Comparison of ENCODE assay signal across 1 cellular context in the genomic region with DNA sequence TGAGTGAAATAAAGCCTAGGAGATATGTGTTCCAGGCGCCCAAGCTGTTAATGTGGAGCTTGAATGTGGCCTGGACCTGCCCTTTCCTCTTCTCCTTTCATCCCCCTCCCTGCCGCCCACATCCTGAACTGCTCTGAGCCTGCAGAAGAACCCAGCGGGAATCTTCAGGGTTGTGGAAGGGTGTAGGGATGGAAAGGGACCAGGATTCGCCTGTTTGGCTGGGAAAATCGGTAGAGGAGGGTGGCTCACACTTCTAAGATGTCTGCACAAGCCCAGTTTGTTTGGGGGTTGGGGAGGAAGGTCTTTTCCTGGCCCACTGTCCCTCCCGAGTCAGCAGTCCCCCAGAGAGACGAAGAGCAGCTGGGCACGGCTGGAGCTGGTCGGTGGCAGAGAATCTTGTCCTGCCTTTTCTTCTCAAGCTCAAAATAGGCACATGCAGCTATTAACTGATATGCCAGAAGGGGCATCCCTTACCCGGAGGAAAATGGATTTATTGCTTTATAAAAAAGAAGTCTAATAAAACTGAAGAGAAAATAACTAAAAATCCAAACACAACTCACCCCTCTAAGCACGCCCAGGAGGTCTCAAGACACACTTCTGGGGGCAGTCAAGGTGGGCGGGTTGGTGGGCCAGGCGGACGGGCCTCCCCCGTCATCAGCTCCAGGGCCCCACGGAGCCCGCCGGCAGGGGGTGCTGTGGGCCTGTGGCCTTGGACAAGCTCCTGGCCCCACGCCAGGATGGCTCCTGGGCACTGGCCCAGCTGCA.
TF ChIP-seq lines count a peak whose summit lies in the region.

No MANE protein-coding gene starts in this region.

TF ChIP-seq in GM12878, 131 proteins besides CTCF, POLR2A, EP300 and RAD21 (continued from another document):
- TF ChIP-seq, protein P1, sequence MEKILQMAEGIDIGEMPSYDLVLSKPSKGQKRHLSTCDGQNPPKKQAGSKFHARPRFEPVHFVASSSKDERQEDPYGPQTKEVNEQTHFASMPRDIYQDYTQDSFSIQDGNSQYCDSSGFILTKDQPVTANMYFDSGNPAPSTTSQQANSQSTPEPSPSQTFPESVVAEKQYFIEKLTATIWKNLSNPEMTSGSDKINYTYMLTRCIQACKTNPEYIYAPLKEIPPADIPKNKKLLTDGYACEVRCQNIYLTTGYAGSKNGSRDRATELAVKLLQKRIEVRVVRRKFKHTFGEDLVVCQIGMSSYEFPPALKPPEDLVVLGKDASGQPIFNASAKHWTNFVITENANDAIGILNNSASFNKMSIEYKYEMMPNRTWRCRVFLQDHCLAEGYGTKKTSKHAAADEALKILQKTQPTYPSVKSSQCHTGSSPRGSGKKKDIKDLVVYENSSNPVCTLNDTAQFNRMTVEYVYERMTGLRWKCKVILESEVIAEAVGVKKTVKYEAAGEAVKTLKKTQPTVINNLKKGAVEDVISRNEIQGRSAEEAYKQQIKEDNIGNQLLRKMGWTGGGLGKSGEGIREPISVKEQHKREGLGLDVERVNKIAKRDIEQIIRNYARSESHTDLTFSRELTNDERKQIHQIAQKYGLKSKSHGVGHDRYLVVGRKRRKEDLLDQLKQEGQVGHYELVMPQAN (conservative IDR thresholded peaks at IDR 0.05): no peak
